ENCODE assay signal across 23 cellular contexts in the genomic region with DNA sequence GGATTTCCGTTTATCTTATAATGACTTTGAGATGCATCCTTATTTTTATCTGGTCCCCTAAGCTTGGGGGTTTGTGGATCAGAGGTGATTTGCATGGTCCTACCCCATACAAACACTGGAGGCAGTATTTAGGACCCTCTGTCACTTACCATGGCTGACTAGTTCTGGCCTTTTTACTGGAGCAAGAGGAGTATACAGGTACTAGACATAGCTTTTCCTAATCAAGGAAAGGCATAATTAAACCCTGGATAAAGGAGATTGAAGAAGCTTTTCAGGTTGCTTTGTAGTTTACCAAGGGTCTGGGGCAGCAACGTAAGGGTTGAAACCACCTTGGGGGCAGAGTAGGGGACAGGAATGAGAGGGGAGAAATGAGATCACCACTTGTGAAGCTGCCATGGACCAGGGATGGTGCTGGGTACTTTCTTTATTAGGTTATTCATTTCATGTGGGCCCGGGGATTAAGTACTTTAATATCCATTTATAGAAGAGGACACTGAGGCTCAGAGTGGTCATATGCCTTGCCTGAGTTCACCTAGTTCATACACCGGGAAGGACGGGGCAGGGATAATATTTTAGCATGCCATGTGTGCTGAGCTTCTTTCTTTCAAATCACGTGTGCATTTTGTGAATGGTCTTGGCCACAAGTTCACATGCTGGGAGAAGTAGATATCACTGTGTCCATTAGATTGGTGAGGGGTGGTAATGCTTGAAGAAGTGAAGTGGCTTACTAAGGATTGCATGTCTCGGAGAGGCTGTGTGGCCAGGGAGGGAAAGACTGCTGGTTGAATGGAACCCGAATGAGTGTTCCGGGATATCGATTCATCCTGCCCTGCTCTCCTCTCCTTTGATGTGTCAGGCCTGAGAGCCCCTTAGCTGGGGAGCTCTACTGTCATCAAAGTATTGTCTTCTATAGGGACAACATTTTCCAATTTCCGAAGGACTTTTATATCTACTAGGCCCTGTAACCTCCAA.
A peak's percentile ranks its signal among the peaks of the same experiment; 100 is the strongest.
DNase-seq lines count a peak whose midpoint lies in the region; ATAC-seq and TF ChIP-seq lines count a peak whose summit lies in the region.
"Had no signal": no experiment of that assay in that cellular context is flagged by ENCODE, and none has a peak within 500 bp of the region (broad histone marks: within the 10 kb centered on the region; RNA-seq: fewer than 3 reads in every experiment).

No MANE protein-coding gene starts in this region.

- no peak overlapping the region for H2BK5ac ChIP-seq in neuronal stem cell (ENCODE audit: low read length)

- H3K4me3 Mint-ChIP-seq in Calu3 (ENCODE audit: low read depth, unreplicated experiment) (no peak overlapping the region), endodermal cell (no peak overlapping the region), neural progenitor cell (no peak overlapping the region)

- H3K9me3 Mint-ChIP-seq in Calu3 (ENCODE audit: low read depth, unreplicated experiment) = no peaks in the 10 kb centered on the region
- H3K9me3 Mint-ChIP-seq in endodermal cell = no peaks in the 10 kb centered on the region
- H3K9me3 Mint-ChIP-seq in neural progenitor cell = peaks cover 9% of the 10 kb centered on the region

- no peak overlapping the region for H3K4ac ChIP-seq in neuronal stem cell (ENCODE audit: low read length)

- H2BK12ac ChIP-seq in neuronal stem cell (ENCODE audit: low read length) = no peak overlapping the region

- H3K9ac ChIP-seq in endodermal cell (ENCODE audit: extremely low read depth, low read length, poor library complexity, severe bottlenecking) (no peak overlapping the region), neural progenitor cell (no peak overlapping the region), neuronal stem cell (ENCODE audit: low read depth, low read length, poor library complexity) (no peak overlapping the region)

- no peak overlapping the region for H2BK15ac ChIP-seq in neuronal stem cell (ENCODE audit: low read length)

- no peak overlapping the region for H3K23ac ChIP-seq in neuronal stem cell (ENCODE audit: low read depth, low read length, poor library complexity)

- H3K27me3 Mint-ChIP-seq in Calu3 (ENCODE audit: unreplicated experiment) (no peaks in the 10 kb centered on the region), endodermal cell (ENCODE audit: insufficient read depth) (no peaks in the 10 kb centered on the region), neural progenitor cell (ENCODE audit: insufficient read depth, low read depth) (peaks cover 6% of the 10 kb centered on the region)

- no peak overlapping the region for H4K8ac ChIP-seq in neuronal stem cell (ENCODE audit: low read depth, low read length)

- peak; percentile 27 for TF ChIP-seq CTCF in Calu3 (IDR thresholded peaks at IDR 0.05; ENCODE audit: unreplicated experiment)
- peak; percentile 0 for TF ChIP-seq CTCF in NB4 (IDR thresholded peaks at IDR 0.05; ENCODE audit: low read depth, low read length)
- peak; percentile 58 for TF ChIP-seq CTCF in endodermal cell (conservative IDR thresholded peaks at IDR 0.05)
- peak; percentile 9 for TF ChIP-seq CTCF in neural progenitor cell (IDR thresholded peaks at IDR 0.05)

- no peaks in the 10 kb centered on the region for H3F3A ChIP-seq in neural progenitor cell (ENCODE audit: low read depth)

- H3K27ac ChIP-seq in endodermal cell (ENCODE audit: low read depth, low read length) (no peak overlapping the region), neural progenitor cell (no peak overlapping the region), neuronal stem cell (replicated peaks; ENCODE audit: low read length) (no peak overlapping the region)
- H3K27ac ChIP-seq: C4-2B had no signal

- H3K14ac ChIP-seq in neuronal stem cell (ENCODE audit: low read length) = no peak overlapping the region

- H2BK120ac ChIP-seq in neuronal stem cell (ENCODE audit: low read depth, low read length) = no peak overlapping the region

- H3K4me1 ChIP-seq in endodermal cell (ENCODE audit: control insufficient read depth, insufficient read depth, low read length) (no peaks in the 10 kb centered on the region), neural progenitor cell (peaks cover 16% of the 10 kb centered on the region), neuronal stem cell (ENCODE audit: control insufficient read depth in 2 of 2, insufficient read depth in 1 of 2, low read depth in 1 of 2, low read length in 2 of 2) (peaks cover 11 to 17% of the 10 kb centered on the region in 2 donors)

- WGBS in endodermal cell (ENCODE audit: insufficient coverage in 1 of 2, insufficient read length in 1 of 2), 2 experiments = 95 to 96% methylated on average over 10 to 11 of the region's 11 CpGs
- WGBS in neuronal stem cell (ENCODE audit: extremely low coverage in 2 of 2, insufficient read length in 2 of 2, insufficient replicate concordance in 1 of 2), 2 donors = no CpG with 5 or more reads among the region's 11 CpGs

- H3K27me3 ChIP-seq in endodermal cell (ENCODE audit: control insufficient read depth, insufficient read depth, low read length, poor library complexity, severe bottlenecking) = no peaks in the 10 kb centered on the region
- no peaks in the 10 kb centered on the region for H3K27me3 ChIP-seq in neural progenitor cell
- H3K27me3 ChIP-seq in neuronal stem cell (ENCODE audit: control insufficient read depth in 3 of 3, insufficient read depth in 3 of 3, low read depth in 1 of 3, low read length in 3 of 3) = no peaks in the 10 kb centered on the region

- H3K9me3 ChIP-seq in endodermal cell (ENCODE audit: control insufficient read depth, low read length) = no peaks in the 10 kb centered on the region
- no peaks in the 10 kb centered on the region for H3K9me3 ChIP-seq in neural progenitor cell (ENCODE audit: low read depth)
- no peaks in the 10 kb centered on the region for H3K9me3 ChIP-seq in neuronal stem cell (replicated peaks in 1 of 2; ENCODE audit: control insufficient read depth in 2 of 2, insufficient read depth in 1 of 2, low read depth in 1 of 2, low read length in 2 of 2)

- peaks cover 2% of the 10 kb centered on the region for H3K79me1 ChIP-seq in neuronal stem cell (ENCODE audit: low read depth, low read length)

- H3K79me2 ChIP-seq in neural progenitor cell (ENCODE audit: low read depth) = no peaks in the 10 kb centered on the region

- BruUV-seq in Calu3 (replicated peaks; lab: Mats Ljungman, UMichigan) = no TSS peak

- H3K36me3 ChIP-seq in endodermal cell (ENCODE audit: control insufficient read depth, insufficient read depth, low read length) (no peaks in the 10 kb centered on the region), neural progenitor cell (no peaks in the 10 kb centered on the region), neuronal stem cell (replicated peaks in 1 of 2; ENCODE audit: control insufficient read depth in 2 of 2, insufficient read depth in 2 of 2, low read length in 2 of 2) (no peaks in the 10 kb centered on the region)

- H3K4me2 ChIP-seq in neural progenitor cell (no peak overlapping the region), neuronal stem cell (ENCODE audit: insufficient read depth, low read length, poor library complexity, severe bottlenecking) (no peak overlapping the region)

- ATAC-seq in GM21717 (IDR thresholded peaks at IDR 0.05; ENCODE audit: unreplicated experiment) = no peak
- no peak for ATAC-seq in GM21528 (IDR thresholded peaks at IDR 0.05; ENCODE audit: low FRiP score, unreplicated experiment)
- ATAC-seq: Panc1, SK-N-SH treated with all-trans-retinoic acid at 6 μM for 48 hours had no signal

- intact Hi-C loops in Calu3 (cut with micrococcal nuclease; ENCODE audit: unreplicated experiment) = no loop called here

- H3K18ac ChIP-seq in neuronal stem cell (ENCODE audit: low read length) = no peak overlapping the region

- H4K91ac ChIP-seq in neuronal stem cell (ENCODE audit: low read depth, low read length, poor library complexity) = no peak overlapping the region

- H2AFZ ChIP-seq in neural progenitor cell (replicated peaks) (no peak overlapping the region), neuronal stem cell (ENCODE audit: low read length) (no peak overlapping the region)

- H3K27ac Mint-ChIP-seq in Calu3 (ENCODE audit: unreplicated experiment) (no peak overlapping the region), endodermal cell (no peak overlapping the region), neural progenitor cell (peak overlapping the region; percentile 4)

- H2AK5ac ChIP-seq in neuronal stem cell (ENCODE audit: low read depth, low read length) = no peak overlapping the region

- no peak for TF ChIP-seq POLR2A in NB4 (IDR thresholded peaks at IDR 0.05; ENCODE audit: extremely low read depth, insufficient read length)

- H3K4me3 ChIP-seq in NB4 (ENCODE audit: low read depth, low read length) = no peak overlapping the region
- H3K4me3 ChIP-seq in endodermal cell (ENCODE audit: low read length) = no peak overlapping the region
- H3K4me3 ChIP-seq in neural progenitor cell = no peak overlapping the region
- H3K4me3 ChIP-seq in neuronal stem cell (ENCODE audit: low read length in 2 of 2) = no peak overlapping the region

- DNase-seq in Calu3 = no peak
- no peak for DNase-seq in NB4 (ENCODE audit: low read depth)
- DNase-seq in endodermal cell = peak; percentile 19
- DNase-seq in neural progenitor cell (ENCODE audit: low spot score) = no peak
- DNase-seq in cerebellar cortex (ENCODE audit: low spot score) = no peak
- no peak for DNase-seq in neuronal stem cell (ENCODE audit: low spot score)
- DNase-seq: AML-193, DMS53, GDM1, GOT3, KBM-7, MM.1S, NCI-H1092, NCI-H1436 treated with DMSO at 0.1 percent for 48 hours, NCI-H2029, NCI-H510A treated with DMSO at 0.1 percent for 48 hours, NCI-H748 treated with DMSO at 0.1 percent for 48 hours, SIG-M5 had no signal

- CTCF ChIA-PET in Calu3 (lab: Charles Lee) = interaction anchor here (0.6 kb wide), 1 partner anchor 229 kb away, joined by 3 read pairs; no protein-coding TSS in a partner anchor

- no peaks in the 10 kb centered on the region for H3K36me3 Mint-ChIP-seq in Calu3 (ENCODE audit: insufficient read depth, unreplicated experiment)
- H3K36me3 Mint-ChIP-seq in endodermal cell (ENCODE audit: low read depth) = no peaks in the 10 kb centered on the region
- H3K36me3 Mint-ChIP-seq in neural progenitor cell = no peaks in the 10 kb centered on the region

- H3K4me1 Mint-ChIP-seq in Calu3 (ENCODE audit: low read depth, unreplicated experiment) (peaks cover 30% of the 10 kb centered on the region), endodermal cell (peaks cover 3% of the 10 kb centered on the region), neural progenitor cell (peaks cover 35% of the 10 kb centered on the region)

- H4K20me1 ChIP-seq in neural progenitor cell (ENCODE audit: low read depth) = no peaks in the 10 kb centered on the region

Comparison
In these comparisons a context has a peak if more than half of its experiments do, and no peak if none do; other contexts are left out.
1. CTCF ChIP-seq: peak in every context shown above with its lines; median percentile 58 in endodermal cell; 27 in Calu3; 9 in neural progenitor cell; 0 in NB4.